ENCODE assay signal across 1 cellular context in the genomic region with DNA sequence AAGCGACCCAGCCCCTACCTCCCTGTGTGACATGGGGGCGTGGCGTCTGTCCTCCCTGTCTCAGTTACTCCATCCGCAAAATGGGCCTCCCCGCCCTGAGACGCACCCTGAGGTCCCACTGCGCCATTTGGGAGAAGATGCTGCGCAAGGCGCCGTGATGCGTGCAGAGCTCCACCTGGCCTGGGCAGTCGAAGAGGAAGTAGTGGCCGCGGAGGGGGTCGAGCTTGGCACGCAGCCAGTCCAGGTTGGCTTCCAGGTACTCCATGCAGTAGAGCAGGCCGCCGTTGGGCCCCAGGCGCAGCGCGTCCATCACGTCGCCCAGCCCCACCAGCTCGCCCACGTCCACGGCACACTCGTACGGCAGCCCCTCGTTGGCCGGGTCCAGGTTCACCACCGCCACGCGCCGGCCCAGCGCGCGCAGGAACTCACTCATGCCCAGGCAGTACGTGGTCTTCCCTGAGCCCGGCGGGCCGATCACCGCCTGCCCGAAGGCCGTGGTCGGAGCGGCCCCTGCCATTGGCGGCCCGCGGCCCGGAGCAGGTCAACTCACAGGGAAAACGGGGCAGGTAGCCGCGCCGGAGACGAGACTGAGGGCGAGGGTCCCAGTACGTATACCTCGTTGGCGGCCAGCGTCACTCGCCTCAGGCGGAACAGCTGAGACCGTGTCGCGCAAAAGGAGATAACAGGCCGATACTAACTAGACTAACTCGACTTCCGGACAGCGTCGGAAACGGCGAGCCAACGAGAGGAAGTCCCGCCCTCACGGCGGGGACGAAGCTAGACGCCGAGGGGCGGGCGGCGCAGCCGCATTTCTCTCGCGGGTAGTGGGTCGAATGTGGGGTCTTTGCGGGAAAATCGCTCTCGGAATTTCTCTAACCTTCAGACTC.
TF ChIP-seq lines count a peak whose summit lies in the region.

Gene GPN2 (minus strand): TSS at position 704 of the 887 bp plus-strand sequence. CDS start 187 bp downstream, at position 517.

TF ChIP-seq in K562, 482 proteins besides CTCF, POLR2A, EP300 and RAD21 (continued from another document and continues in another):
- no peak for TF ChIP-seq MYBL2 (IDR thresholded peaks at IDR 0.05; ENCODE audit: low read depth)
- TF ChIP-seq MYBL2 (CRISPR knock-in tag; IDR thresholded peaks at IDR 0.05; ENCODE audit: borderline replicate concordance), result peak; percentile 85; the same call in 1 of the 2 replicates
- TF ChIP-seq ID3 (CRISPR knock-in tag; IDR thresholded peaks at IDR 0.05), result no peak
- TF ChIP-seq ID3 (tag; IDR thresholded peaks at IDR 0.05), result 0 out of 2 replicates have a peak, but pooled peaks have one; percentile 44
- TF ChIP-seq, protein P1, sequence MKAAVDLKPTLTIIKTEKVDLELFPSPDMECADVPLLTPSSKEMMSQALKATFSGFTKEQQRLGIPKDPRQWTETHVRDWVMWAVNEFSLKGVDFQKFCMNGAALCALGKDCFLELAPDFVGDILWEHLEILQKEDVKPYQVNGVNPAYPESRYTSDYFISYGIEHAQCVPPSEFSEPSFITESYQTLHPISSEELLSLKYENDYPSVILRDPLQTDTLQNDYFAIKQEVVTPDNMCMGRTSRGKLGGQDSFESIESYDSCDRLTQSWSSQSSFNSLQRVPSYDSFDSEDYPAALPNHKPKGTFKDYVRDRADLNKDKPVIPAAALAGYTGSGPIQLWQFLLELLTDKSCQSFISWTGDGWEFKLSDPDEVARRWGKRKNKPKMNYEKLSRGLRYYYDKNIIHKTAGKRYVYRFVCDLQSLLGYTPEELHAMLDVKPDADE (conservative IDR thresholded peaks at IDR 0.05; ENCODE audit: control insufficient read depth, low read depth, low read length), result no peak
- no peak for TF ChIP-seq ILK (tag; IDR thresholded peaks at IDR 0.05; ENCODE audit: borderline replicate concordance, low read depth)
- peak; percentile 90 for TF ChIP-seq RBM22 (IDR thresholded peaks at IDR 0.05; ENCODE audit: low read depth, low read length, poor library complexity, severe bottlenecking)
- TF ChIP-seq ATF4 (CRISPR knock-in tag; IDR thresholded peaks at IDR 0.05), result no peak
- no peak for TF ChIP-seq ZNF449 (CRISPR knock-in tag; IDR thresholded peaks at IDR 0.05)
- TF ChIP-seq MAFK (IDR thresholded peaks at IDR 0.05; ENCODE audit: low read length), result peak; percentile 25; the same call in 1 of the 2 replicates
- TF ChIP-seq SIRT6 (IDR thresholded peaks at IDR 0.05; ENCODE audit: low read depth, low read length), result no peak
- no peak for TF ChIP-seq CEBPB (tag; IDR thresholded peaks at IDR 0.05)
- no peak; the same call in 1 of the 2 replicates for TF ChIP-seq RUNX1 (IDR thresholded peaks at IDR 0.05; ENCODE audit: low read depth)
- TF ChIP-seq, protein P2, sequence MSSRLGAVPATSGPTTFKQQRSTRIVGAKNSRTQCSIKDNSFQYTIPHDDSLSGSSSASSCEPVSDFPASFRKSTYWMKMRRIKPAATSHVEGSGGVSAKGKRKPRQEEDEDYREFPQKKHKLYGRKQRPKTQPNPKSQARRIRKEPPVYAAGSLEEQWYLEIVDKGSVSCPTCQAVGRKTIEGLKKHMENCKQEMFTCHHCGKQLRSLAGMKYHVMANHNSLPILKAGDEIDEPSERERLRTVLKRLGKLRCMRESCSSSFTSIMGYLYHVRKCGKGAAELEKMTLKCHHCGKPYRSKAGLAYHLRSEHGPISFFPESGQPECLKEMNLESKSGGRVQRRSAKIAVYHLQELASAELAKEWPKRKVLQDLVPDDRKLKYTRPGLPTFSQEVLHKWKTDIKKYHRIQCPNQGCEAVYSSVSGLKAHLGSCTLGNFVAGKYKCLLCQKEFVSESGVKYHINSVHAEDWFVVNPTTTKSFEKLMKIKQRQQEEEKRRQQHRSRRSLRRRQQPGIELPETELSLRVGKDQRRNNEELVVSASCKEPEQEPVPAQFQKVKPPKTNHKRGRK (tag; IDR thresholded peaks at IDR 0.05), result no peak
- TF ChIP-seq GATA2 (CRISPR knock-in tag; IDR thresholded peaks at IDR 0.05), result peak; percentile 92
- TF ChIP-seq HMBOX1 (IDR thresholded peaks at IDR 0.05), result peak; percentile 98
- no peak for TF ChIP-seq ZNF347 (CRISPR knock-in tag; IDR thresholded peaks at IDR 0.05; ENCODE audit: low read depth)
- TF ChIP-seq TGIF2 (CRISPR knock-in tag; IDR thresholded peaks at IDR 0.05), result peak; percentile 94
- TF ChIP-seq ZNF354B (CRISPR knock-in tag; IDR thresholded peaks at IDR 0.05), result no peak
- no peak for TF ChIP-seq ZKSCAN3 (CRISPR knock-in tag; IDR thresholded peaks at IDR 0.05)
- TF ChIP-seq TAF9B (IDR thresholded peaks at IDR 0.05; ENCODE audit: partially characterized antibody), result peak; percentile 61
- peak; percentile 71; the same call in 1 of the 2 replicates for TF ChIP-seq ZNF12 (CRISPR knock-in tag; IDR thresholded peaks at IDR 0.05)
- TF ChIP-seq ZNF561 (CRISPR knock-in tag; conservative IDR thresholded peaks at IDR 0.05), result no peak
- TF ChIP-seq GTF2A2 (tag; IDR thresholded peaks at IDR 0.05), result no peak
- TF ChIP-seq YY1 (IDR thresholded peaks at IDR 0.05; ENCODE audit: borderline replicate concordance in 1 of 3, control insufficient read depth in 1 of 3, extremely low read depth in 1 of 3, insufficient read depth in 3 of 3, insufficient read length in 1 of 3, insufficient replicate concordance in 2 of 3, low read depth in 1 of 3, low read length in 2 of 3), result peak in 1 of 3 experiments; percentile 26
- TF ChIP-seq ZNF282 (CRISPR knock-in tag; IDR thresholded peaks at IDR 0.05), result peak; percentile 61; the same call in 1 of the 2 replicates
- TF ChIP-seq CCAR2 (IDR thresholded peaks at IDR 0.05; ENCODE audit: low read depth, low read length), result no peak
- TF ChIP-seq IRF1 (CRISPR knock-in tag; IDR thresholded peaks at IDR 0.05; ENCODE audit: borderline replicate concordance), result no peak
- TF ChIP-seq MYNN (IDR thresholded peaks at IDR 0.05), result peak; percentile 89
- no peak for TF ChIP-seq MYNN (CRISPR knock-in tag; IDR thresholded peaks at IDR 0.05)
- TF ChIP-seq, protein P3, sequence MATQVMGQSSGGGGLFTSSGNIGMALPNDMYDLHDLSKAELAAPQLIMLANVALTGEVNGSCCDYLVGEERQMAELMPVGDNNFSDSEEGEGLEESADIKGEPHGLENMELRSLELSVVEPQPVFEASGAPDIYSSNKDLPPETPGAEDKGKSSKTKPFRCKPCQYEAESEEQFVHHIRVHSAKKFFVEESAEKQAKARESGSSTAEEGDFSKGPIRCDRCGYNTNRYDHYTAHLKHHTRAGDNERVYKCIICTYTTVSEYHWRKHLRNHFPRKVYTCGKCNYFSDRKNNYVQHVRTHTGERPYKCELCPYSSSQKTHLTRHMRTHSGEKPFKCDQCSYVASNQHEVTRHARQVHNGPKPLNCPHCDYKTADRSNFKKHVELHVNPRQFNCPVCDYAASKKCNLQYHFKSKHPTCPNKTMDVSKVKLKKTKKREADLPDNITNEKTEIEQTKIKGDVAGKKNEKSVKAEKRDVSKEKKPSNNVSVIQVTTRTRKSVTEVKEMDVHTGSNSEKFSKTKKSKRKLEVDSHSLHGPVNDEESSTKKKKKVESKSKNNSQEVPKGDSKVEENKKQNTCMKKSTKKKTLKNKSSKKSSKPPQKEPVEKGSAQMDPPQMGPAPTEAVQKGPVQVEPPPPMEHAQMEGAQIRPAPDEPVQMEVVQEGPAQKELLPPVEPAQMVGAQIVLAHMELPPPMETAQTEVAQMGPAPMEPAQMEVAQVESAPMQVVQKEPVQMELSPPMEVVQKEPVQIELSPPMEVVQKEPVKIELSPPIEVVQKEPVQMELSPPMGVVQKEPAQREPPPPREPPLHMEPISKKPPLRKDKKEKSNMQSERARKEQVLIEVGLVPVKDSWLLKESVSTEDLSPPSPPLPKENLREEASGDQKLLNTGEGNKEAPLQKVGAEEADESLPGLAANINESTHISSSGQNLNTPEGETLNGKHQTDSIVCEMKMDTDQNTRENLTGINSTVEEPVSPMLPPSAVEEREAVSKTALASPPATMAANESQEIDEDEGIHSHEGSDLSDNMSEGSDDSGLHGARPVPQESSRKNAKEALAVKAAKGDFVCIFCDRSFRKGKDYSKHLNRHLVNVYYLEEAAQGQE (CRISPR knock-in tag; IDR thresholded peaks at IDR 0.05; ENCODE audit: low read depth), result peak; percentile 8; the same call in 1 of the 2 replicates
- TF ChIP-seq CTBP1 (IDR thresholded peaks at IDR 0.05; ENCODE audit: borderline replicate concordance), result peak; percentile 48
- no peak for TF ChIP-seq ZNF699 (CRISPR knock-in tag; IDR thresholded peaks at IDR 0.05; ENCODE audit: insufficient replicate concordance)
- no peak for TF ChIP-seq ZNF551 (CRISPR knock-in tag; IDR thresholded peaks at IDR 0.05)
- peak; percentile 81; the same call in 1 of the 2 replicates for TF ChIP-seq ELF2 (CRISPR knock-in tag; IDR thresholded peaks at IDR 0.05)
- no peak for TF ChIP-seq RBM17 (IDR thresholded peaks at IDR 0.05; ENCODE audit: borderline replicate concordance, low read depth, low read length)
- TF ChIP-seq THAP12 (CRISPR knock-in tag; IDR thresholded peaks at IDR 0.05), result 0 out of 2 replicates have a peak, but pooled peaks have one; percentile 25
- peak; percentile 72 for TF ChIP-seq HDAC2 (IDR thresholded peaks at IDR 0.05)
- TF ChIP-seq SMAD2 (IDR thresholded peaks at IDR 0.05; ENCODE audit: low read depth, low read length), result no peak
- TF ChIP-seq GATAD2B (IDR thresholded peaks at IDR 0.05; ENCODE audit: borderline replicate concordance), result no peak
- TF ChIP-seq, protein P4, sequence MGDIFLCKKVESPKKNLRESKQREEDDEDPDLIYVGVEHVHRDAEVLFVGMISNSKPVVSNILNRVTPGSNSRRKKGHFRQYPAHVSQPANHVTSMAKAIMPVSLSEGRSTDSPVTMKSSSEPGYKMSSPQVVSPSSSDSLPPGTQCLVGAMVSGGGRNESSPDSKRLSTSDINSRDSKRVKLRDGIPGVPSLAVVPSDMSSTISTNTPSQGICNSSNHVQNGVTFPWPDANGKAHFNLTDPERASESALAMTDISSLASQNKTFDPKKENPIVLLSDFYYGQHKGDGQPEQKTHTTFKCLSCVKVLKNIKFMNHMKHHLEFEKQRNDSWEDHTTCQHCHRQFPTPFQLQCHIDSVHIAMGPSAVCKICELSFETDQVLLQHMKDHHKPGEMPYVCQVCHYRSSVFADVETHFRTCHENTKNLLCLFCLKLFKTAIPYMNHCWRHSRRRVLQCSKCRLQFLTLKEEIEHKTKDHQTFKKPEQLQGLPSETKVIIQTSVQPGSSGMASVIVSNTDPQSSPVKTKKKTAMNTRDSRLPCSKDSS (IDR thresholded peaks at IDR 0.05; ENCODE audit: low read depth, partially characterized antibody), result no peak
- TF ChIP-seq NR2C2 (CRISPR knock-in tag; IDR thresholded peaks at IDR 0.05), result peak; percentile 65; the same call in 1 of the 2 replicates
- TF ChIP-seq NR2C2 (tag; IDR thresholded peaks at IDR 0.05), result peak; percentile 64; the same call in 1 of the 2 replicates
- no peak for TF ChIP-seq TRIM24 (IDR thresholded peaks at IDR 0.05)
- peak; percentile 55 for TF ChIP-seq SMAD1 (IDR thresholded peaks at IDR 0.05; ENCODE audit: low read depth, low read length, partially characterized antibody)
- TF ChIP-seq EP400 (IDR thresholded peaks at IDR 0.05), result peak; percentile 91
- TF ChIP-seq FOXP1 (CRISPR knock-in tag; IDR thresholded peaks at IDR 0.05), result peak; percentile 75; the same call in 1 of the 2 replicates
- no peak for TF ChIP-seq SREBF1 (IDR thresholded peaks at IDR 0.05; ENCODE audit: borderline replicate concordance, low read depth, low read length)
